8 cellular contexts compared by ENCODE assay signal in the genomic region with DNA sequence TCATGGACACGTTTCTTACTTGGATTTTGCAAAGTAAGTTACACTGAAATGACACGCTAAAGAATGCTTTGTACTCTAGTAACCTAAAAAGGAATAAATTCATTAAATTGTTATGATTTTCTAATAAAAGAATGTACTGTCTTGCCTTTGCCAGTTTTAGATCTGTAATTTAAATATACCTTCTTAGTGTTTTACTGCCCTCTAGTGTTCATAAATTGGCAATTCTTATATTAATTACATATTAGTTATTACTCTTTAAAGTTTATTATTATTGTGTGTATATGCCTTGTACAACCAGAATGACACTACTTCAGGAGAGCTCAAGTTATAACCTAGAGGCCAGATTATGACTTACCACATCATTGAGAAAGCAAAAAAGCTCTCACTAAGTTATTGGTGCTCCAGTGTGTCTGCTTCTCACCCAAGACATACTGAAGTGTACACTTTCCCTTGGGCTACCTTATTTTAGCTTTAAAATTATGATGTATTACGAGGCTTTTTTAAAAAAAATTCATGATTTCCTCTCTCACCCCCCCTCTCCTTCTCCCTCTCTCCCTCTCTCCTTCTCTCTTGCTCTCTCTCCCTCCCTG.
A peak's percentile ranks its signal among the peaks of the same experiment; 100 is the strongest.
DNase-seq lines count a peak whose midpoint lies in the region; ATAC-seq and TF ChIP-seq lines count a peak whose summit lies in the region.

No MANE protein-coding gene starts in this region.

- H3K36me3 ChIP-seq in DOHH2 (ENCODE audit: control insufficient read depth, low read length) (peaks cover 68% of the 10 kb centered on the region), HUES48 (ENCODE audit: control insufficient read depth, insufficient read depth, low read length) (no peaks in the 10 kb centered on the region), esophagus squamous epithelium (no peaks in the 10 kb centered on the region), psoas muscle (ENCODE audit: insufficient read depth in 1 of 2, low read depth in 1 of 2) (no peaks in the 10 kb centered on the region)

- H3K27ac ChIP-seq in DOHH2 (ENCODE audit: low read depth, low read length) (peak overlapping the region; percentile 74), HUES48 (ENCODE audit: low read depth, low read length) (peak overlapping the region; percentile 6), esophagus squamous epithelium (no peak overlapping the region), psoas muscle (no peak overlapping the region)

- H3K27me3 ChIP-seq in DOHH2 (ENCODE audit: control insufficient read depth, low read length) (no peaks in the 10 kb centered on the region), HUES48 (ENCODE audit: control insufficient read depth, insufficient read depth, low read length) (no peaks in the 10 kb centered on the region), esophagus squamous epithelium (no peaks in the 10 kb centered on the region), psoas muscle (ENCODE audit: insufficient read depth in 3 of 3, low read length in 2 of 3) (no peaks in the 10 kb centered on the region)

- H3K4me2 ChIP-seq in DOHH2 (ENCODE audit: low read length) = peak overlapping the region; percentile 34

- WGBS in esophagus squamous epithelium, 2 donors = 23 to 27% methylated on average over 3 of the region's 3 CpGs
- 28 to 41% (median 39%) methylated on average over 3 of the region's 3 CpGs for WGBS in psoas muscle, 3 donors

- intact Hi-C loops in esophagus squamous epithelium (cut with DNase I) = loop anchor here (10.0 kb wide), 1 partner anchor 250 kb away; no protein-coding TSS in a partner anchor
- intact Hi-C loops in psoas muscle (cut with DNase I) = loop anchor here (2.0 to 10.0 kb wide), 8 partner anchors 170 to 710 kb away; a partner anchor contains a TSS

- no peak overlapping the region for H3K9ac ChIP-seq in HUES48 (ENCODE audit: low read depth, low read length)

- H3K4me3 ChIP-seq in DOHH2 (ENCODE audit: low read length) (peak overlapping the region; percentile 4; the same call in 1 of the 2 replicates), HUES48 (ENCODE audit: low read depth, low read length) (no peak overlapping the region), esophagus squamous epithelium (no peak overlapping the region), psoas muscle (no peak overlapping the region)

- H3F3A ChIP-seq in DOHH2 (ENCODE audit: control insufficient read depth, insufficient read depth) = peaks cover 22% of the 10 kb centered on the region; the same call in 1 of the 2 replicates

- no peaks in the 10 kb centered on the region for H3K9me2 ChIP-seq in DOHH2 (replicated peaks; ENCODE audit: control insufficient read depth, low read length)

- peaks cover 53% of the 10 kb centered on the region for H3K4me1 ChIP-seq in DOHH2 (ENCODE audit: control insufficient read depth, low read length)
- H3K4me1 ChIP-seq in HUES48 (ENCODE audit: control insufficient read depth, insufficient read depth, low read length) = peaks cover 13% of the 10 kb centered on the region
- H3K4me1 ChIP-seq in esophagus squamous epithelium = no peaks in the 10 kb centered on the region
- H3K4me1 ChIP-seq in psoas muscle = no peaks in the 10 kb centered on the region

- H4K20me1 ChIP-seq in DOHH2 (ENCODE audit: control insufficient read depth, insufficient read depth, low read depth, low read length) = no peaks in the 10 kb centered on the region

- H3K9me3 ChIP-seq in DOHH2 (ENCODE audit: control insufficient read depth, insufficient read depth, low read length) = no peaks in the 10 kb centered on the region
- H3K9me3 ChIP-seq in HUES48 (ENCODE audit: control insufficient read depth, insufficient read depth, low read length) = no peaks in the 10 kb centered on the region
- no peaks in the 10 kb centered on the region for H3K9me3 ChIP-seq in esophagus squamous epithelium
- H3K9me3 ChIP-seq in psoas muscle = no peaks in the 10 kb centered on the region

- no peak for TF ChIP-seq POLR2A in esophagus squamous epithelium (IDR thresholded peaks at IDR 0.05)

- DNase-seq in RKO (ENCODE audit: low spot score) (peak; percentile 68), esophagus squamous epithelium (lab: John Stamatoyannopoulos, UW) (no peak), psoas muscle (no peak)

- H3K79me2 ChIP-seq in DOHH2 (ENCODE audit: control insufficient read depth, low read length) = peaks cover 60% of the 10 kb centered on the region

- ATAC-seq in psoas muscle (peak in 1 of 4 donors; percentile 61), GM21737 (IDR thresholded peaks at IDR 0.05; ENCODE audit: unreplicated experiment) (no peak), GM19324 (IDR thresholded peaks at IDR 0.05; ENCODE audit: low FRiP score, unreplicated experiment) (no peak), HG03045 (IDR thresholded peaks at IDR 0.05; ENCODE audit: unreplicated experiment) (no peak)

- TF ChIP-seq CTCF in DOHH2 (IDR thresholded peaks at IDR 0.05; ENCODE audit: low read depth, low read length, poor library complexity, severe bottlenecking) = peak; percentile 8
- peak in 4 of 6 experiments; percentile 25 to 62 (median 47) for TF ChIP-seq CTCF in esophagus squamous epithelium (IDR thresholded peaks at IDR 0.05)
- peak; percentile 72 for TF ChIP-seq CTCF in psoas muscle (IDR thresholded peaks at IDR 0.05)

Comparison
In these comparisons a context has a peak if more than half of its experiments do, and no peak if none do; other contexts are left out.
1. H3K27ac ChIP-seq: peak in DOHH2 (single experiment) and HUES48 (single experiment); none in esophagus squamous epithelium (0 of 4) and psoas muscle (single experiment).
2. CTCF ChIP-seq: peak in every context shown above with its lines; median percentile 72 in psoas muscle; 47 in esophagus squamous epithelium; 8 in DOHH2.